In the genomic region with DNA sequence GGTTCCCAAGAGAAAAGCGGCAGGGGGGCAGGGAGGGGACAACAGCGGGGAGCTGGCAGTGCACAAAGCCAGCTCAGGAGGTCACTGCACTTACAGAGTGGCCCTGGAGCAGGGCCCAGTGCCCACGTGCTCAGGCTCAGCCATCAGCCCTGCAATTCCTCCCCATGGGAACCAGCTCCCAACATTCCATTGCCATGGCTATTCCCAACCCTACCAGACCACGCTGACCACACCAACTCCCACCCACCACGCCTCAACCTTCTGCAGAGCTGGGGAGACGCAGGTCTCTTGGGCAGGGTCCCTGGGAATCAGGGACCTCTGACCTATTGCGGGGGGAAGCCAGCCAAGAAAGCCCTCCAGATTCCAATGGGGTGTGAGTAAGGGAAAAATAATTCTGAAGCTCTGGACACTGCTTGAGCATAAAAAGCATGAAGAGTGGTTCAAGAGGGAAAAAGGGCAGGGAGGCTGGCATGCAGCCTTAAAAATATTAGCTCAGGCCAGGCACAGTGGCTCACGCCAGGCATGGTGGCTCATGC, we compare ENCODE assay signal across 13 cellular contexts. TPM values are rescaled to one million over a fixed set of nuclear protein-coding genes. Genes with fewer than 3 reads are reported as not detected.
DNase-seq lines count a peak whose midpoint lies in the region; ATAC-seq and TF ChIP-seq lines count a peak whose summit lies in the region.
"Had no signal": no experiment of that assay in that cellular context is flagged by ENCODE, and none has a peak within 500 bp of the region (broad histone marks: within the 10 kb centered on the region; RNA-seq: fewer than 3 reads in every experiment).

No MANE protein-coding gene starts in this region.

- peak overlapping the region; percentile 98 for H4K91ac ChIP-seq in IMR-90 (ENCODE audit: insufficient read depth, low read depth, low read length)

- 0 out of 2 replicates have a peak overlapping the region, but pooled peaks have one; percentile 9 for H4K5ac ChIP-seq in IMR-90 (ENCODE audit: low read depth, low read length)

- TF ChIP-seq POLR2A in IMR-90 (IDR thresholded peaks at IDR 0.05; ENCODE audit: low read depth, low read length): no peak; the same call in 1 of the 2 replicates

- CTCF ChIA-PET in IMR-90 (lab: Yijun Ruan, JAX): no interaction called here
- CTCF ChIA-PET in CD4-positive, alpha-beta T cell (lab: Charles Lee): no interaction called here

- H3K9me3 Mint-ChIP-seq in CD4-positive, alpha-beta T cell: no peaks in the 10 kb centered on the region
- no peaks in the 10 kb centered on the region for H3K9me3 Mint-ChIP-seq in type B pancreatic cell
- H3K9me3 Mint-ChIP-seq: stimulated activated memory B cell treated with anti-CD40 and anti-IgM and Interleukin-4, amounts not matched to agents 10 μg/mL and 1 μg/mL and 100 μg/mL, for 72 hours had no signal

- peak overlapping the region; percentile 88 for H2BK5ac ChIP-seq in IMR-90 (ENCODE audit: low read depth, low read length, poor library complexity, severe bottlenecking)

- peak overlapping the region; percentile 77 for H3K23ac ChIP-seq in IMR-90 (ENCODE audit: low read depth, low read length)

- no peaks in the 10 kb centered on the region for H3K27me3 Mint-ChIP-seq in CD4-positive, alpha-beta T cell
- H3K27me3 Mint-ChIP-seq in type B pancreatic cell: no peaks in the 10 kb centered on the region
- H3K27me3 Mint-ChIP-seq: stimulated activated memory B cell treated with anti-CD40 and anti-IgM and Interleukin-4, amounts not matched to agents 10 μg/mL and 1 μg/mL and 100 μg/mL, for 72 hours had no signal

- H2BK120ac ChIP-seq in IMR-90 (ENCODE audit: low read depth, low read length): peak overlapping the region; percentile 91

- H4K20me1 ChIP-seq in IMR-90 (ENCODE audit: insufficient read depth, low read length): no peaks in the 10 kb centered on the region

- peak overlapping the region; percentile 33; the same call in 1 of the 2 replicates for H3K4me2 ChIP-seq in IMR-90 (ENCODE audit: low read depth, low read length)

- POLR2A ChIA-PET in IMR-90 (lab: Charles Lee; ENCODE audit: unreplicated experiment): interaction anchor here (0.5 kb wide), 1 partner anchor 26 kb away, joined by 6 read pairs; no protein-coding TSS in a partner anchor
- POLR2A ChIA-PET in CD4-positive, alpha-beta T cell (lab: Charles Lee): no interaction called here

- peak overlapping the region; percentile 75 for H3K14ac ChIP-seq in IMR-90 (replicated peaks; ENCODE audit: low read depth, low read length)

- H3K56ac ChIP-seq in IMR-90 (ENCODE audit: extremely low read depth, insufficient read depth, low read length): peak overlapping the region; percentile 67; the same call in 1 of the 2 replicates

- H3K27me3 ChIP-seq in IMR-90 (ENCODE audit: control insufficient read depth, insufficient read depth, low read length) (no peaks in the 10 kb centered on the region), lower lobe of right lung (ENCODE audit: low read depth) (no peaks in the 10 kb centered on the region)
- no peaks in the 10 kb centered on the region for H3K27me3 ChIP-seq in CD4-positive, alpha-beta T cell (ENCODE audit: control insufficient read depth, insufficient read depth, low read length)

- H4K8ac ChIP-seq in IMR-90 (ENCODE audit: low read depth in 2 of 2, low read length in 2 of 2): peak overlapping the region; percentile 34 to 92; a peak in 3 of 4 replicates

- H3K4me1 ChIP-seq in IMR-90 (ENCODE audit: control insufficient read depth, insufficient read depth, low read length) (peaks cover 23% of the 10 kb centered on the region), lower lobe of right lung (peaks cover 60% of the 10 kb centered on the region)

- ATAC-seq in IMR-90 (ENCODE audit: low read depth): peak; percentile 81
- peak; percentile 88 to 91 for ATAC-seq in lower lobe of right lung
- ATAC-seq in GM21619 (IDR thresholded peaks at IDR 0.05; ENCODE audit: unreplicated experiment): no peak
- ATAC-seq in CD4-positive, alpha-beta T cell (ENCODE audit: poor library complexity): no peak
- ATAC-seq: stimulated activated memory B cell treated with anti-CD40 and anti-IgM and Interleukin-4, amounts not matched to agents 10 μg/mL and 1 μg/mL and 100 μg/mL, for 72 hours had no signal

- no TSS peak for BruUV-seq in IMR-90 (replicated peaks; lab: Mats Ljungman, UMichigan)

- peaks cover 15% of the 10 kb centered on the region for H3K4me1 Mint-ChIP-seq in CD4-positive, alpha-beta T cell (ENCODE audit: low read depth)
- H3K4me1 Mint-ChIP-seq in type B pancreatic cell (ENCODE audit: unreplicated experiment): peaks cover 10% of the 10 kb centered on the region

- TF ChIP-seq CTCF in IMR-90 (conservative IDR thresholded peaks at IDR 0.05; ENCODE audit: low read depth, low read length): no peak
- TF ChIP-seq CTCF in coronary artery (IDR thresholded peaks at IDR 0.05): no peak
- no peak for TF ChIP-seq CTCF in lower lobe of right lung (IDR thresholded peaks at IDR 0.05)
- no peak for TF ChIP-seq CTCF in CD4-positive, alpha-beta T cell (IDR thresholded peaks at IDR 0.05)
- TF ChIP-seq CTCF in type B pancreatic cell (conservative IDR thresholded peaks at IDR 0.05): no peak

- H3K36me3 ChIP-seq in IMR-90 (ENCODE audit: control insufficient read depth, insufficient read depth, low read length): no peaks in the 10 kb centered on the region
- H3K36me3 ChIP-seq in lower lobe of right lung: peaks cover 9% of the 10 kb centered on the region

- dilution Hi-C loops in IMR-90 (cut with HindIII; ENCODE audit: low sequenced_read_pairs, unreplicated experiment): no loop called here

- H2BK15ac ChIP-seq in IMR-90 (ENCODE audit: low read depth, low read length): peak overlapping the region; percentile 87; the same call in 2 of the 3 replicates

- H3K27ac Mint-ChIP-seq in CD4-positive, alpha-beta T cell: no peak overlapping the region
- no peak overlapping the region for H3K27ac Mint-ChIP-seq in type B pancreatic cell
- H3K27ac Mint-ChIP-seq: stimulated activated memory B cell treated with anti-CD40 and anti-IgM and Interleukin-4, amounts not matched to agents 10 μg/mL and 1 μg/mL and 100 μg/mL, for 72 hours had no signal

- no peak overlapping the region for H3K9ac ChIP-seq in IMR-90 (ENCODE audit: low read depth, low read length)

- in situ Hi-C loops in IMR-90 (cut with MboI; ENCODE audit: low sequenced_read_pairs): no loop called here

- H3K9me1 ChIP-seq in IMR-90 (ENCODE audit: insufficient read depth, low read length): peaks cover 40% of the 10 kb centered on the region

- intact Hi-C loops in IMR-90 (cut with micrococcal nuclease) (loop anchor here (1.0 kb wide), 1 partner anchor 19 kb away; no protein-coding TSS in a partner anchor), lower lobe of right lung (cut with DNase I) (no loop called here)
- intact Hi-C loops in CD4-positive, alpha-beta T cell (cut with DNase I, micrococcal nuclease): no loop called here

- peaks cover 45 to 78% of the 10 kb centered on the region in 2 experiments for H3K79me1 ChIP-seq in IMR-90 (ENCODE audit: low read depth in 1 of 2, low read length in 2 of 2)

- peak overlapping the region; percentile 97 for H3K4ac ChIP-seq in IMR-90 (ENCODE audit: low read depth, low read length)

- peak overlapping the region; percentile 33 for H2AFZ ChIP-seq in IMR-90 (replicated peaks; ENCODE audit: low read length, poor library complexity)

- no peak overlapping the region for H3K4me3 ChIP-seq in IMR-90 (ENCODE audit: insufficient read depth, low read depth, low read length)
- no peak overlapping the region for H3K4me3 ChIP-seq in coronary artery
- H3K4me3 ChIP-seq in lower lobe of right lung: no peak overlapping the region

- peak overlapping the region; percentile 84 for H2AK9ac ChIP-seq in IMR-90 (replicated peaks; ENCODE audit: low read depth, low read length, poor library complexity)

- H3K27ac ChIP-seq in IMR-90 (ENCODE audit: insufficient read depth, low read length): peak overlapping the region; percentile 23
- peak overlapping the region in 1 of 2 donors; percentile 79 for H3K27ac ChIP-seq in coronary artery
- H3K27ac ChIP-seq in lower lobe of right lung: peak overlapping the region; percentile 47
- H3K27ac ChIP-seq in CD4-positive, alpha-beta T cell (ENCODE audit: low read depth, low read length): no peak overlapping the region

- DNase-seq in A172 (ENCODE audit: low spot score): peak; percentile 92
- peak; percentile 98 for DNase-seq in IMR-90
- DNase-seq in coronary artery (ENCODE audit: low spot score): peak; percentile 81
- DNase-seq in lower lobe of right lung: peak; percentile 75
- DNase-seq in CD4-positive, alpha-beta T cell: no peak
- DNase-seq in type B pancreatic cell (ENCODE audit: extremely low spot score, unreplicated experiment): no peak
- no peak for DNase-seq in activated CD4-positive, alpha-beta T cell treated with anti-CD3 and anti-CD28 coated beads for 4 hours
- DNase-seq: activated T-cell treated with anti-CD3 and anti-CD28 coated beads, Interleukin-2, amount 50 U/mL, for 1 hour; mammary epithelial cell; NCI-H2227 treated with DMSO at 0.1 percent for 48 hours had no signal

- no peaks in the 10 kb centered on the region for H3K9me3 ChIP-seq in IMR-90 (ENCODE audit: control insufficient read depth, insufficient read depth, low read length)
- H3K9me3 ChIP-seq in lower lobe of right lung: no peaks in the 10 kb centered on the region
- H3K9me3 ChIP-seq in CD4-positive, alpha-beta T cell (ENCODE audit: control insufficient read depth, low read length): no peaks in the 10 kb centered on the region

- H3K36me3 Mint-ChIP-seq in CD4-positive, alpha-beta T cell (ENCODE audit: low read depth): peaks cover 4% of the 10 kb centered on the region
- H3K36me3 Mint-ChIP-seq in type B pancreatic cell: no peaks in the 10 kb centered on the region

- no peak overlapping the region for H3K4me3 Mint-ChIP-seq in CD4-positive, alpha-beta T cell
- no peak overlapping the region for H3K4me3 Mint-ChIP-seq in type B pancreatic cell
- H3K4me3 Mint-ChIP-seq: CD14-positive monocyte; stimulated activated memory B cell treated with anti-CD40 and anti-IgM and Interleukin-4, amounts not matched to agents 10 μg/mL and 1 μg/mL and 100 μg/mL, for 72 hours had no signal

- peak overlapping the region; percentile 77; the same call in 1 of the 2 replicates for H2AK5ac ChIP-seq in IMR-90 (ENCODE audit: low read depth, low read length)

- H3K18ac ChIP-seq in IMR-90 (ENCODE audit: low read depth, low read length): peak overlapping the region; percentile 39; the same call in 1 of the 2 replicates

- 0% methylated on average over 2 of the region's 8 CpGs; no CpG with 5 or more reads in 1 of the 2 experiments for WGBS in IMR-90 (ENCODE audit: extremely low coverage in 2 of 2, insufficient read length in 1 of 2), 2 experiments

- peak overlapping the region; percentile 85 for H2BK20ac ChIP-seq in IMR-90 (ENCODE audit: low read depth, low read length)

- TF ChIP-seq RAD21 in IMR-90 (IDR thresholded peaks at IDR 0.05; ENCODE audit: low read length): no peak; the same call in 1 of the 2 replicates

RNA-seq across cellular contexts. Expression of gene TFIP11, which starts 38.3 kb away (rescaled TPM):
- total RNA-seq in A172 (2014; rRNA removed; shearing (Covaris generic)): 21.1 and 23.1 TPM in 2 replicates
- total RNA-seq in IMR-90 (2012; rRNA removed) (37.5 and 43.2 TPM in 2 replicates), lower lobe of right lung (28.4 TPM), type B pancreatic cell (ENCODE audit: low replicate concordance) (32.7 and 40.3 TPM in 2 replicates)
- polyA plus RNA-seq in IMR-90 (2012; rRNA removed): 22.5 and 23.6 TPM in 2 replicates
- polyA plus RNA-seq in IMR-90 (2012; cell fraction: cytosol; rRNA removed): 16.0 and 16.7 TPM in 2 replicates
- polyA plus RNA-seq in IMR-90 (2012; cell fraction: nucleus; rRNA removed; ENCODE audit: low replicate concordance): 35.1 and 48.4 TPM in 2 replicates
- total RNA-seq in CD4-positive, alpha-beta T cell: 100 to 1,000 TPM; 111 TPM

RNA-seq across cellular contexts. Expression of gene TPST2, which starts 39.4 kb away (rescaled TPM):
- total RNA-seq in A172 (2014; rRNA removed; shearing (Covaris generic)): 5.5 and 9.5 TPM in 2 replicates
- 41.7 and 42.5 TPM in 2 replicates for total RNA-seq in IMR-90 (2012; rRNA removed)
- polyA plus RNA-seq in IMR-90 (2012; rRNA removed): 63.6 and 81.1 TPM in 2 replicates
- polyA plus RNA-seq in IMR-90 (2012; cell fraction: cytosol; rRNA removed): 84.8 and 101 TPM in 2 replicates
- polyA plus RNA-seq in IMR-90 (2012; cell fraction: nucleus; rRNA removed; ENCODE audit: low replicate concordance): 50.0 and 85.2 TPM in 2 replicates
- total RNA-seq in lower lobe of right lung: 63.1 TPM
- total RNA-seq in CD4-positive, alpha-beta T cell: 1 to 10 TPM; 7.2 to 7.4 TPM
- 15.7 and 24.3 TPM in 2 replicates for total RNA-seq in type B pancreatic cell (ENCODE audit: low replicate concordance)

Comparison
In these comparisons a context has a peak if more than half of its experiments do, and no peak if none do; other contexts are left out.
1. DNase-seq: peak in A172 (single experiment), IMR-90 (single experiment), coronary artery (single experiment) and lower lobe of right lung (single experiment); none in CD4-positive, alpha-beta T cell (0 of 10), type B pancreatic cell (single experiment) and activated CD4-positive, alpha-beta T cell treated with anti-CD3 and anti-CD28 coated beads for 4 hours (0 of 2).
2. ATAC-seq: peak in IMR-90 (single experiment) and lower lobe of right lung (2 of 2); none in GM21619 (single experiment) and CD4-positive, alpha-beta T cell (single experiment).